ENCODE assay signal across 8 cellular contexts in genomic region chr12:20463920-20464524, GRCh38.
DNase-seq lines count a peak whose midpoint lies in the region; ATAC-seq, FAIRE-seq and TF ChIP-seq lines count a peak whose summit lies in the region.

No MANE protein-coding gene starts in this region.

- no peak overlapping the region for H2AFZ ChIP-seq in endothelial cell of umbilical vein (ENCODE audit: low read depth, low read length)

- H3K4me2 ChIP-seq in endothelial cell of umbilical vein (ENCODE audit: insufficient read depth, low read length): no peak overlapping the region

- FAIRE-seq in endothelial cell of umbilical vein (lab: Jason Lieb, UNC): peak; percentile 64

- H3K27me3 ChIP-seq in endothelial cell of umbilical vein (ENCODE audit: control insufficient read depth in 2 of 2, insufficient read depth in 2 of 2, low read length in 2 of 2) (no peaks in the 10 kb centered on the region), stomach (no peaks in the 10 kb centered on the region)

- no peaks in the 10 kb centered on the region for H3K4me1 ChIP-seq in endothelial cell of umbilical vein (ENCODE audit: control insufficient read depth, extremely low read depth, insufficient read depth, low read length)
- H3K4me1 ChIP-seq in stomach: peaks cover 0 to 24% (median 5%) of the 10 kb centered on the region in 4 donors

- no peak overlapping the region for H3K4me3 ChIP-seq in endothelial cell of umbilical vein (replicated peaks in 1 of 3; ENCODE audit: insufficient read depth in 1 of 3, low read depth in 1 of 3, low read length in 3 of 3)
- no peak overlapping the region for H3K4me3 ChIP-seq in stomach

- H4K20me1 ChIP-seq in endothelial cell of umbilical vein (replicated peaks; ENCODE audit: control insufficient read depth, extremely low read depth, insufficient read depth, low read length): no peaks in the 10 kb centered on the region

- dilution Hi-C loops in endothelial cell of umbilical vein (cut with MboI; ENCODE audit: extremely low pct_ligation_motif_present, low sequenced_read_pairs): no loop called here

- no peak overlapping the region for H3K9ac ChIP-seq in endothelial cell of umbilical vein (replicated peaks; ENCODE audit: extremely low read depth, insufficient read depth, low read length)

- no peaks in the 10 kb centered on the region for H3K9me1 ChIP-seq in endothelial cell of umbilical vein (replicated peaks; ENCODE audit: control insufficient read depth, extremely low read depth, insufficient read depth, low read length)

- intact Hi-C loops in endothelial cell of umbilical vein (cut with micrococcal nuclease): loop anchor here (1.0 to 5.0 kb wide), 4 partner anchors 85 to 722 kb away; no protein-coding TSS in a partner anchor
- intact Hi-C loops in stomach (cut with DNase I; ENCODE audit: low total_unique reads): no loop called here

- POLR2A ChIA-PET in endothelial cell of umbilical vein (lab: Charles Lee): no interaction called here
- POLR2A ChIA-PET in HEK293T (lab: Yijun Ruan, JAX): no interaction called here

- H3K36me3 ChIP-seq in endothelial cell of umbilical vein (ENCODE audit: control insufficient read depth in 2 of 2, extremely low read depth in 1 of 2, insufficient read depth in 2 of 2, low read length in 2 of 2) (no peaks in the 10 kb centered on the region), stomach (no peaks in the 10 kb centered on the region)

- TF ChIP-seq CTCF in endothelial cell of umbilical vein (IDR thresholded peaks at IDR 0.05; ENCODE audit: extremely low read depth in 1 of 2, insufficient read depth in 1 of 2, low read depth in 1 of 2, low read length in 2 of 2) (peak; percentile 26 to 41), stomach (IDR thresholded peaks at IDR 0.05) (peak in 4 of 7 experiments; percentile 30 to 49 (median 34))

- H3K9me3 ChIP-seq in endothelial cell of umbilical vein (replicated peaks; ENCODE audit: control insufficient read depth, insufficient read depth, low read length) (no peaks in the 10 kb centered on the region), stomach (no peaks in the 10 kb centered on the region)

- peaks cover 6% of the 10 kb centered on the region for H3K79me2 ChIP-seq in endothelial cell of umbilical vein (ENCODE audit: control insufficient read depth, insufficient read depth, low read length)

- CTCF ChIA-PET in endothelial cell of umbilical vein (lab: Charles Lee) (interaction anchor here (0.5 to 1.9 kb wide), 4 partner anchors 85 to 706 kb away, joined by 4 to 9 read pairs (median 5); no protein-coding TSS in a partner anchor), HEK293T (lab: Yijun Ruan, JAX) (no interaction called here)

- 31 to 50% (median 45%) methylated on average over 2 of the region's 2 CpGs for WGBS in stomach, 5 donors

- no TSS peak for BruUV-seq in endothelial cell of umbilical vein (replicated peaks; lab: Mats Ljungman, UMichigan)

- peak in 2 of 3 experiments; percentile 52 to 60 for DNase-seq in NCI-H1417 (lab: John Stamatoyannopoulos, UW)
- no peak for DNase-seq in NCI-H1417 treated with DMSO at 0.1 percent for 48 hours (lab: John Stamatoyannopoulos, UW)
- peak; percentile 17 for DNase-seq in NCI-H146 treated with DMSO at 0.1 percent for 48 hours (lab: John Stamatoyannopoulos, UW; ENCODE audit: unreplicated experiment)
- DNase-seq in endothelial cell of umbilical vein (ENCODE audit: low read depth, low spot score): peak; percentile 44
- DNase-seq in stomach: no peak
- no peak for DNase-seq in activated naive CD4-positive, alpha-beta T cell (lab: John Stamatoyannopoulos, UW)
- DNase-seq in HEK293T (ENCODE audit: extremely low spot score): no peak

- TF ChIP-seq EP300 in stomach (IDR thresholded peaks at IDR 0.05): no peak

- H3K27ac ChIP-seq in endothelial cell of umbilical vein (ENCODE audit: insufficient read depth, low read depth, low read length) (no peak overlapping the region), stomach (no peak overlapping the region)

- no peak for ATAC-seq in GM18498 (IDR thresholded peaks at IDR 0.05; ENCODE audit: unreplicated experiment)

- TF ChIP-seq POLR2A in endothelial cell of umbilical vein (IDR thresholded peaks at IDR 0.05; ENCODE audit: low read depth, low read length): no peak
- TF ChIP-seq POLR2A in stomach (IDR thresholded peaks at IDR 0.05): no peak

TF ChIP-seq in endothelial cell of umbilical vein, 7 proteins besides CTCF, POLR2A, EP300 and RAD21:
- TF ChIP-seq EZH2 (IDR thresholded peaks at IDR 0.05; ENCODE audit: borderline replicate concordance, low read depth, low read length, severe bottlenecking) (no peak), MYC (IDR thresholded peaks at IDR 0.05; ENCODE audit: low read depth, low read length) (no peak), FOS (IDR thresholded peaks at IDR 0.05; ENCODE audit: borderline replicate concordance, insufficient read depth, low read length) (no peak), POLR2AphosphoS5 (IDR thresholded peaks at IDR 0.05; ENCODE audit: insufficient read depth, low read depth, low read length) (no peak), MAX (IDR thresholded peaks at IDR 0.05; ENCODE audit: insufficient read depth, insufficient read length) (no peak), GATA2 (IDR thresholded peaks at IDR 0.05; ENCODE audit: insufficient read depth, insufficient read length, low read depth, low read length) (no peak), JUN (IDR thresholded peaks at IDR 0.05; ENCODE audit: borderline replicate concordance, insufficient read depth, insufficient read length, low read depth) (no peak)

TF ChIP-seq in HEK293T, 16 proteins besides CTCF, POLR2A, EP300 and RAD21:
- TF ChIP-seq HDGF (IDR thresholded peaks at IDR 0.05; ENCODE audit: borderline replicate concordance) (no peak), FOXA1 (IDR thresholded peaks at IDR 0.05) (no peak), ARNT (IDR thresholded peaks at IDR 0.05) (no peak), LEF1 (IDR thresholded peaks at IDR 0.05; ENCODE audit: borderline replicate concordance) (no peak), ZNF384 (IDR thresholded peaks at IDR 0.05) (no peak), SUZ12 (IDR thresholded peaks at IDR 0.05) (no peak), SP1 (IDR thresholded peaks at IDR 0.05) (no peak), FOXM1 (IDR thresholded peaks at IDR 0.05; ENCODE audit: borderline replicate concordance) (no peak), ELF4 (IDR thresholded peaks at IDR 0.05) (no peak), L3MBTL2 (conservative IDR thresholded peaks at IDR 0.05) (no peak), PKNOX1 (IDR thresholded peaks at IDR 0.05) (no peak), CTBP1 (IDR thresholded peaks at IDR 0.05; ENCODE audit: borderline replicate concordance) (no peak), BHLHE40 (IDR thresholded peaks at IDR 0.05; ENCODE audit: borderline replicate concordance) (no peak), NFRKB (IDR thresholded peaks at IDR 0.05) (no peak), TARDBP (IDR thresholded peaks at IDR 0.05) (no peak)

Comparison
In these comparisons a context has a peak if more than half of its experiments do, and no peak if none do; other contexts are left out.
1. DNase-seq: peak in NCI-H1417 (2 of 3), NCI-H146 treated with DMSO at 0.1 percent for 48 hours (single experiment) and endothelial cell of umbilical vein (single experiment); none in NCI-H1417 treated with DMSO at 0.1 percent for 48 hours (single experiment), stomach (single experiment), activated naive CD4-positive, alpha-beta T cell (0 of 4) and HEK293T (single experiment).